Comparison of ENCODE assay signal across 10 cellular contexts in the genomic region with DNA sequence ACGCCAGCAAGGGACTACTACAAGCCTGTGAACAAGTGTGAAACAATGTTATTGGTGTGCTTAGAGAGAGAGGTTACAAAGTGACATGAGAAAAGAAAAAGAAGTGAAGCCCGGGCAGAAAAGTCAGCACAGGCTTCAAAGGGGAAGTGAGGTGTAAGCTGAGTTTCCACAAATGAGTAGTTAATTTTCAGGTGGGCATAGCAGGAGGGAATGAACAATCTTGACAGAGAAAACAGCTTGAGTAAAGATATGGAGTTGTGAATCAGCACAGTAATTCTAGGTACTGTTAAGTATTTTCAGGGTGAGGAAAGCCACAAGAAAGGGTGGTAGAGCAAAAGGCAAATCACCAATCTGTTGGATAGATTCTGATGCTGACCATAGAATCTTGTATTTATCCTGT. TPM values are rescaled to one million over a fixed set of nuclear protein-coding genes. Genes with fewer than 3 reads are reported as not detected.
A peak's percentile ranks its signal among the peaks of the same experiment; 100 is the strongest.
DNase-seq lines count a peak whose midpoint lies in the region; ATAC-seq and TF ChIP-seq lines count a peak whose summit lies in the region.
"Had no signal": no experiment of that assay in that cellular context is flagged by ENCODE, and none has a peak within 500 bp of the region (broad histone marks: within the 10 kb centered on the region; RNA-seq: fewer than 3 reads in every experiment).

No MANE protein-coding gene starts in this region.

- peaks cover under 1% of the 10 kb centered on the region for H3K27me3 Mint-ChIP-seq in activated T-cell treated with anti-CD3 and anti-CD28 coated beads, Interleukin-2, amount 50 U/mL, for 24 hours
- H3K27me3 Mint-ChIP-seq in naive B cell: no peaks in the 10 kb centered on the region

- H3K27ac Mint-ChIP-seq in activated T-cell treated with anti-CD3 and anti-CD28 coated beads, Interleukin-2, amount 50 U/mL, for 24 hours: peak overlapping the region; percentile 72
- peak overlapping the region in 4 of 6 donors; percentile 3 to 62 (median 14) for H3K27ac Mint-ChIP-seq in naive B cell
- H3K27ac Mint-ChIP-seq: progenitor cell of endocrine pancreas had no signal

- peaks cover 16% of the 10 kb centered on the region for H3K36me3 Mint-ChIP-seq in activated T-cell treated with anti-CD3 and anti-CD28 coated beads, Interleukin-2, amount 50 U/mL, for 24 hours (ENCODE audit: low read depth)
- peaks cover 3% of the 10 kb centered on the region in 2 donors for H3K36me3 Mint-ChIP-seq in naive B cell

- H3K4me1 ChIP-seq in right atrium auricular region: peaks cover 0 to 21% of the 10 kb centered on the region in 2 donors

- H3K4me3 Mint-ChIP-seq in activated T-cell treated with anti-CD3 and anti-CD28 coated beads, Interleukin-2, amount 50 U/mL, for 24 hours: no peak overlapping the region
- no peak overlapping the region for H3K4me3 Mint-ChIP-seq in naive B cell

- no peaks in the 10 kb centered on the region for H3K9me3 ChIP-seq in right atrium auricular region

- no peak for DNase-seq in activated T-cell treated with anti-CD3 and anti-CD28 coated beads, Interleukin-2, amount 50 U/mL, for 24 hours
- DNase-seq in activated T-cell treated with anti-CD3 and anti-CD28 coated beads, Interleukin-2, amount 50 U/mL, for 48 hours: no peak
- no peak for DNase-seq in naive B cell
- no peak for DNase-seq in NCI-H526 (lab: John Stamatoyannopoulos, UW)
- no peak for DNase-seq in right atrium auricular region (ENCODE audit: low spot score)
- DNase-seq in DMS53 (lab: John Stamatoyannopoulos, UW): no peak
- DNase-seq: left cardiac atrium had no signal

- peak; percentile 42 for ATAC-seq in GM21528 (IDR thresholded peaks at IDR 0.05; ENCODE audit: low FRiP score, unreplicated experiment)
- peak; percentile 46 for ATAC-seq in HG03342 (IDR thresholded peaks at IDR 0.05; ENCODE audit: unreplicated experiment)
- no peak for ATAC-seq in naive B cell (ENCODE audit: low read depth in 2 of 2)
- ATAC-seq: left cardiac atrium had no signal

- H3K9me3 Mint-ChIP-seq in activated T-cell treated with anti-CD3 and anti-CD28 coated beads, Interleukin-2, amount 50 U/mL, for 24 hours: no peaks in the 10 kb centered on the region
- H3K9me3 Mint-ChIP-seq in naive B cell: peaks cover 0 to under 1% (median 0%) of the 10 kb centered on the region in 7 donors

- H3K36me3 ChIP-seq in right atrium auricular region: no peaks in the 10 kb centered on the region

- no peak overlapping the region for H3K27ac ChIP-seq in right atrium auricular region

- H3K4me1 Mint-ChIP-seq in activated T-cell treated with anti-CD3 and anti-CD28 coated beads, Interleukin-2, amount 50 U/mL, for 24 hours (ENCODE audit: low read depth): peaks cover 49% of the 10 kb centered on the region
- peaks cover 33 to 51% (median 36%) of the 10 kb centered on the region in 3 donors for H3K4me1 Mint-ChIP-seq in naive B cell

- TF ChIP-seq CTCF in right atrium auricular region (IDR thresholded peaks at IDR 0.05): no peak

- peaks cover 6 to 11% of the 10 kb centered on the region in 2 donors for H3K27me3 ChIP-seq in right atrium auricular region

- H3K4me3 ChIP-seq in right atrium auricular region: no peak overlapping the region

RNA-seq across cellular contexts. Expression of a gene that starts 4.3 kb away (rescaled TPM):
- 1 to 10 TPM in 5 of 6 donors, under 1 TPM in 1; 0.29 to 7.1 (median 4.9) TPM for polyA plus RNA-seq in naive B cell (ENCODE audit: low read depth in 6 of 6)
- under 1 TPM in 1 of 2 donors, not detected in 1; 0.67 TPM for total RNA-seq in right atrium auricular region

Comparison
In these comparisons a context has a peak if more than half of its experiments do, and no peak if none do; other contexts are left out.
1. ATAC-seq: peak in GM21528 (single experiment) and HG03342 (single experiment); none in naive B cell (0 of 2).